In genomic region chr2:101341421-101341820, GRCh38 we compare ENCODE assay signal across 9 cellular contexts.
DNase-seq lines count a peak whose midpoint lies in the region.
"Had no signal": no experiment of that assay in that cellular context is flagged by ENCODE, and none has a peak within 500 bp of the region (broad histone marks: within the 10 kb centered on the region; RNA-seq: fewer than 3 reads in every experiment).

No MANE protein-coding gene starts in this region.

- H3K4me3 ChIP-seq in SK-N-MC: peak overlapping the region; percentile 63
- H3K4me3 ChIP-seq: stomach had no signal

- H3K27ac ChIP-seq in SK-N-MC: no peak overlapping the region
- H3K27ac ChIP-seq: stomach had no signal

- H3K9me3 ChIP-seq in SK-N-MC (ENCODE audit: low read depth, low read length): no peaks in the 10 kb centered on the region
- H3K9me3 ChIP-seq: stomach had no signal

- no peak overlapping the region for H3K9ac ChIP-seq in SK-N-MC (ENCODE audit: insufficient read length)

- peak; percentile 48 for DNase-seq in NCI-H748 (lab: John Stamatoyannopoulos, UW; ENCODE audit: unreplicated experiment)
- DNase-seq in NCI-H748 treated with DMSO at 0.1 percent for 48 hours (lab: John Stamatoyannopoulos, UW): no peak
- no peak for DNase-seq in SK-N-MC (ENCODE audit: low read depth, low spot score)
- peak; percentile 18 for DNase-seq in activated effector memory CD4-positive, alpha-beta T cell treated with Interleukin-2 at 50 U/mL for 16 hours
- DNase-seq in stimulated activated CD4-positive, alpha-beta T cell treated with anti-CD3 and anti-CD28 coated beads, Interleukin-4, amount 100 ng/mL, for 1 hour: peak; percentile 44
- DNase-seq in iPS-NIHi7 (ENCODE audit: extremely low spot score): no peak
- DNase-seq in ecto neural progenitor cell (ENCODE audit: low spot score): no peak
- no peak for DNase-seq in NCI-H1436 treated with DMSO at 0.1 percent for 48 hours (lab: John Stamatoyannopoulos, UW)

- no peaks in the 10 kb centered on the region for H3K36me3 ChIP-seq in SK-N-MC (ENCODE audit: insufficient read depth, low read length)
- H3K36me3 ChIP-seq: stomach had no signal

Comparison
In these comparisons a context has a peak if more than half of its experiments do, and no peak if none do; other contexts are left out.
1. DNase-seq: peak in NCI-H748 (single experiment), activated effector memory CD4-positive, alpha-beta T cell treated with Interleukin-2 at 50 U/mL for 16 hours (single experiment) and stimulated activated CD4-positive, alpha-beta T cell treated with anti-CD3 and anti-CD28 coated beads, Interleukin-4, amount 100 ng/mL, for 1 hour (single experiment); none in NCI-H748 treated with DMSO at 0.1 percent for 48 hours (single experiment), SK-N-MC (single experiment), iPS-NIHi7 (single experiment), ecto neural progenitor cell (single experiment) and NCI-H1436 treated with DMSO at 0.1 percent for 48 hours (single experiment).